ENCODE assay signal across 23 cellular contexts in the genomic region with DNA sequence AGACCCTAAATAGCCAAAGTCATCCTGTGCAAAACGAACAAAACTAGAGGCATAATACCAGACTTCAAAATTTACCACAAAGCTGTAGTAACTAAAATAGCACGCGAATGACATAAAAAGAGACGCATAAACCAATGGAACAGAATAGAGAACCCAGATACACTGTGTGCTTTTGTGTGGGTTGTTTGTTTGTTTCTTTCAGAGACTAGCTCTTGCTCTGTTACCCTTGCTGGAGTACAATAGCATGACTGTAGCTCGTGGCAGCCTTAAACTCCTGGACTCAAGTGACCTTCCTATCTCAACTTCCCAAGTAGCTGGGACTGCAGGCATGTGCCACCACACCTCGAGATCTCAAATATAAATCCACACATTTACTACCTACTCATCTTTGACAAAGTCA.
"Had no signal": no experiment of that assay in that cellular context is flagged by ENCODE, and none has a peak within 500 bp of the region (broad histone marks: within the 10 kb centered on the region; RNA-seq: fewer than 3 reads in every experiment).

No MANE protein-coding gene starts in this region.

- H3K27ac ChIP-seq: HL-60, KMS-11, SJCRH30, SK-N-MC had no signal

- H3K36me3 ChIP-seq: SJCRH30 had no signal

- H3K27ac Mint-ChIP-seq: IgD-negative memory B cell, T-cell had no signal

- H3K4me3 Mint-ChIP-seq: IgD-negative memory B cell, T-cell had no signal

- H3K4me3 ChIP-seq: K562, SJCRH30, SK-N-MC had no signal

- H3K27me3 ChIP-seq: SJCRH30 had no signal

- H3K36me3 Mint-ChIP-seq: IgD-negative memory B cell, T-cell had no signal

- H3K27me3 Mint-ChIP-seq: IgD-negative memory B cell, T-cell had no signal

- H3K4me1 Mint-ChIP-seq: IgD-negative memory B cell, T-cell had no signal

- H3K4me2 ChIP-seq: KMS-11 had no signal

- H3K4me1 ChIP-seq: SJCRH30 had no signal

- H3K9ac ChIP-seq: KMS-11 had no signal

- DNase-seq: Kasumi-1; MM.1S; NCI-H1092 treated with DMSO at 0.1 percent for 48 hours; NCI-H1436 treated with DMSO at 0.1 percent for 48 hours; NCI-H1694 treated with DMSO at 0.1 percent for 48 hours; NCI-H1930; NCI-H2081; NCI-H2107; NCI-H2227 treated with DMSO at 0.1 percent for 48 hours; NCI-H524; NCI-H526 treated with DMSO at 0.1 percent for 48 hours; NCI-H748 treated with DMSO at 0.1 percent for 48 hours; NK-92 treated with Interleukin-12 subunit alpha and Interleukin-12 subunit beta, amount 100 ng/mL, for 24 hours; PC-3; SHP77 treated with DMSO at 0.1 percent for 48 hours; SJCRH30; SW 1271; T-cell had no signal

- H3K9me3 ChIP-seq: SJCRH30 had no signal
